In the genomic region with DNA sequence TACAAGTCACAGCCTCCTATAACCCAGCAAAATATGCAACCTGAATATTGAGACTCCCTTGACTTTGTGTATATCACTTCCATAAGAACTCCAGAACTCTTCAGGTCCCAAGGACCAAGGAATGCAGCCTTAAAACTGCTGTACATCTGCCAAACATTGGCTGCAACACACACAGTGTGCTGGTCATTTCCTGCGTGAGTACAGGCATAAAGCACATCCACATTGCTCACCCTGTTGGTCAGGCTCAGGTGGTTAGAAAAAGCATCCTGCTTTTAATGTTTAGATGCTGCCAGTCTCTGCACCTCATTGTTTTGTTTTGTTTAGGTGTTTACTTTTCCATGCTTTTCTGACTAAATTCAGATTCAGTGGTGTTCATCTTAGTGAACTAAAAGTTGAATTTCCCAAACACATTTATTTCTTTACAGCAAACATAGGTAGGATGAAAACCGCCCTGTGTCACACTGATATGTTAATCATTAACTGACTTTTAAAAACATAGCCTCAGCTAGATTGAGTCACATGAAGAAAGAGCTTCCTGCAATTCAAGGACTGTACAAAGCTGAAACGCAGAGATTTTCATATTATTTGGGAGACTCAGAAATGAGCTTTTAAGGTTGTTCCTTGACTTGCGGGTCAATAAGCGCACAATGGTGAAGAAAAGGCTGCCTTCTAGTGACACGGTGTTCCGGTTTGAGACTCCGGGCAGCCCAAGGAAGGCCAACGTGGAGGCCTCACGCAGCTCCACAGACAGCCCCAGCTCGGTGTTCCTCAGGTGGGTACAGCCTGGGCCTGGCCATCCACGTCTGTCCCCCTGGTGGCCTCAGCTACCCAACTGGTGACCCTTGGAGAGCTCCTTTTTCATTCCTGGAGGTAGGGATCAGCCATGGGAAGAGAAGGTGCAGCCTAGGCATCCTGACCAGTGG, we compare ENCODE assay signal across 11 cellular contexts.
DNase-seq lines count a peak whose midpoint lies in the region; ATAC-seq, FAIRE-seq and TF ChIP-seq lines count a peak whose summit lies in the region.
"Had no signal": no experiment of that assay in that cellular context is flagged by ENCODE, and none has a peak within 500 bp of the region (broad histone marks: within the 10 kb centered on the region; RNA-seq: fewer than 3 reads in every experiment).

No MANE protein-coding gene starts in this region.

- H3K27ac ChIP-seq in 22Rv1 (peak overlapping the region; percentile 91), HEK293 (ENCODE audit: extremely low read depth, low read depth, low read length) (no peak overlapping the region)

- no peaks in the 10 kb centered on the region for H3K9me3 ChIP-seq in HEK293 (ENCODE audit: control insufficient read depth, insufficient read depth, low read depth, low read length)

- no peaks in the 10 kb centered on the region for H3K36me3 ChIP-seq in HEK293 (ENCODE audit: control insufficient read depth in 2 of 2, insufficient read depth in 1 of 2, low read length in 2 of 2)

- DNase-seq in astrocyte of the cerebellum (ENCODE audit: low read depth) (peak; percentile 20), left kidney (ENCODE audit: low read depth, low spot score) (peak; percentile 53), D721Med (ENCODE audit: insufficient read length, low spot score) (no peak)
- DNase-seq: activated T-cell treated with anti-CD3 and anti-CD28 coated beads, Interleukin-2, amount 50 U/mL, for 1 hour; NCI-H1105 had no signal

- POLR2A ChIA-PET in HEK293 (lab: Yijun Ruan, JAX), result no interaction called here

- CTCF ChIA-PET in HEK293 (lab: Yijun Ruan, JAX), result interaction anchor here (1.2 to 1.6 kb wide), 2 partner anchors 62 to 169 kb away, joined by 4 to 7 read pairs; no protein-coding TSS in a partner anchor

- H3K4me3 ChIP-seq in HEK293 (ENCODE audit: low read depth, low read length) (peak overlapping the region; percentile 40), astrocyte of the cerebellum (ENCODE audit: low read depth, low read length) (no peak overlapping the region)

- no peak for TF ChIP-seq CTCF in 22Rv1 (IDR thresholded peaks at IDR 0.05)
- no peak for TF ChIP-seq CTCF in HEK293 (tag by site-specific recombination; IDR thresholded peaks at IDR 0.05)
- no peak for TF ChIP-seq CTCF in astrocyte of the cerebellum (IDR thresholded peaks at IDR 0.05; ENCODE audit: low read depth, low read length, missing control alignments)
- TF ChIP-seq CTCF in D721Med (IDR thresholded peaks at IDR 0.05; ENCODE audit: insufficient read depth, missing control alignments), result no peak

- no peak for FAIRE-seq in D721Med (lab: Jason Lieb, UNC)

- no peak for ATAC-seq in GM21717 (IDR thresholded peaks at IDR 0.05; ENCODE audit: unreplicated experiment)
- ATAC-seq in HG02884 (IDR thresholded peaks at IDR 0.05; ENCODE audit: unreplicated experiment), result no peak
- no peak for ATAC-seq in GM18520 (IDR thresholded peaks at IDR 0.05; ENCODE audit: unreplicated experiment)
- ATAC-seq: esophagus mucosa had no signal

- H3K4me1 ChIP-seq in HEK293 (ENCODE audit: control insufficient read depth, insufficient read depth, low read length), result no peaks in the 10 kb centered on the region

- in situ Hi-C loops in astrocyte of the cerebellum (cut with HindIII; ENCODE audit: low sequenced_read_pairs), result no loop called here

TF ChIP-seq in HEK293, 187 proteins besides CTCF, POLR2A, EP300 and RAD21:
- TF ChIP-seq WT1 (tag by site-specific recombination; IDR thresholded peaks at IDR 0.05), result no peak
- no peak for TF ChIP-seq ZSCAN4 (tag by site-specific recombination; IDR thresholded peaks at IDR 0.05)
- TF ChIP-seq ZNF140 (tag by site-specific recombination; IDR thresholded peaks at IDR 0.05), result no peak
- no peak for TF ChIP-seq REST (tag by site-specific recombination; IDR thresholded peaks at IDR 0.05)
- TF ChIP-seq ZFHX2 (tag by site-specific recombination; conservative IDR thresholded peaks at IDR 0.05), result no peak
- TF ChIP-seq ZXDB (tag by site-specific recombination; IDR thresholded peaks at IDR 0.05), result no peak
- TF ChIP-seq ZNF626 (tag by site-specific recombination; IDR thresholded peaks at IDR 0.05), result no peak
- no peak for TF ChIP-seq ZNF362 (tag by site-specific recombination; IDR thresholded peaks at IDR 0.05)
- TF ChIP-seq ZSCAN30 (tag by site-specific recombination; IDR thresholded peaks at IDR 0.05), result no peak
- no peak for TF ChIP-seq ZNF488 (tag by site-specific recombination; IDR thresholded peaks at IDR 0.05)
- no peak for TF ChIP-seq ZBTB8A (tag by site-specific recombination; IDR thresholded peaks at IDR 0.05)
- TF ChIP-seq ZNF624 (tag by site-specific recombination; IDR thresholded peaks at IDR 0.05), result no peak
- TF ChIP-seq ZNF16 (tag by site-specific recombination; IDR thresholded peaks at IDR 0.05; ENCODE audit: low read depth), result no peak
- TF ChIP-seq ZNF266 (tag by site-specific recombination; IDR thresholded peaks at IDR 0.05; ENCODE audit: low read depth), result no peak
- TF ChIP-seq ELK4 (IDR thresholded peaks at IDR 0.05; ENCODE audit: borderline replicate concordance, low read depth, low read length), result no peak
- TF ChIP-seq ZNF114 (tag by site-specific recombination; IDR thresholded peaks at IDR 0.05), result no peak
- no peak for TF ChIP-seq GLI4 (tag by site-specific recombination; IDR thresholded peaks at IDR 0.05)
- TF ChIP-seq ZNF776 (tag by site-specific recombination; IDR thresholded peaks at IDR 0.05; ENCODE audit: borderline replicate concordance), result no peak
- TF ChIP-seq ZNF214 (tag by site-specific recombination; IDR thresholded peaks at IDR 0.05; ENCODE audit: borderline replicate concordance), result no peak
TF ChIP-seq in HEK293: peak in this region for 0.
